ENCODE assay signal across 10 cellular contexts in the genomic region with DNA sequence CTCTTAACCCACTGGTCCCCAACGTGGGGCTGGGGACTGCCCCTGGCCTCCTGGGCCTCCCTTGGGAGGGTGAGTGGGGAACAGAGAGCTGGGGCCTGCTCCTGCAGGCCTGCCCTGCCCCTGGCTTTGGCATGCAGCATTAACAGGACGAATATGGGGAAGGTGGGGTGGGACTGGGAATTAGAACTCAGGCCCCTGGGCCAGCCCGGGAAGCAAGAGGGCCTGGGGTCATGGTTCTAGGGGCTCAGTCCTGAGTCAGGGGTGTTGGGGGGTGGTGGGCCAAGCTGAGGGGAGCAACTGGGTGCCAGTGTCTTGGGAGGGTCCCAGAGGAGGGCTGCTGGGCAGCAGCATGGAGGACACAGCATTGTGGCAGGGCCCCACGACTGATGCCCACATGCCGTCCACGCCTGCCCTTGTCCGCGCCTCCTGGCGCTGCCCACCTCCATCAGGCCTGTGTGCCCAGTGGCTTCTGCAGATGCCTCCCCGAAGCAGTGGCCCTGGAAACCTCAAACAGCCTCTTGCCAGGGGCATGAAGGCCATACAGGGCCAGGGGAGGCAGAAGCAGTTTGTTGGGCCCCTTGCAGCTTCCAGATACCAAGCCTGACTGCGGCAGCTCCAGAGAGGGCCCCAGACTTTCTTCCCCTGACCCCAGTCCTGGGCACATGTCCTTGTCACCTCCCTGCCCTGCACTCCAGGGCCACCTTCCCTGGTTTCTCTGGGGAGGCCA. TPM values are rescaled to one million over a fixed set of nuclear protein-coding genes. Genes with fewer than 3 reads are reported as not detected.
DNase-seq lines count a peak whose midpoint lies in the region; ATAC-seq and TF ChIP-seq lines count a peak whose summit lies in the region.
"Had no signal": no experiment of that assay in that cellular context is flagged by ENCODE, and none has a peak within 500 bp of the region (broad histone marks: within the 10 kb centered on the region; RNA-seq: fewer than 3 reads in every experiment).

No MANE protein-coding gene starts in this region.

- no peaks in the 10 kb centered on the region for H3K9me3 Mint-ChIP-seq in activated T-helper 17 cell treated with anti-CD3 and anti-CD28 coated beads, Interleukin-2, amount 50 U/mL, for 72 hours
- H3K9me3 Mint-ChIP-seq in memory B cell = no peaks in the 10 kb centered on the region
- H3K9me3 Mint-ChIP-seq in mesothelial cell of epicardium = no peaks in the 10 kb centered on the region

- H3K4me1 ChIP-seq in heart left ventricle = peaks cover 16 to 80% (median 51%) of the 10 kb centered on the region in 12 donors
- H3K4me1 ChIP-seq in tibial nerve = peaks cover 0 to 63% (median 38%) of the 10 kb centered on the region in 4 donors

- H3K4me3 ChIP-seq in heart left ventricle (no peak overlapping the region), tibial nerve (no peak overlapping the region)

- no peak for TF ChIP-seq EP300 in tibial nerve (IDR thresholded peaks at IDR 0.05)

- ATAC-seq in heart left ventricle (no peak), left cardiac atrium (no peak), memory B cell (ENCODE audit: low read depth) (no peak)
- ATAC-seq in activated T-helper 17 cell treated with anti-CD3 and anti-CD28 coated beads, Interleukin-2, amount 50 U/mL, for 72 hours (replicated peaks) = no peak
- ATAC-seq: sciatic nerve had no signal

- H3K27ac Mint-ChIP-seq in activated T-helper 17 cell treated with anti-CD3 and anti-CD28 coated beads, Interleukin-2, amount 50 U/mL, for 72 hours = peak overlapping the region; percentile 98
- peak overlapping the region; percentile 98 for H3K27ac Mint-ChIP-seq in memory B cell
- no peak overlapping the region for H3K27ac Mint-ChIP-seq in mesothelial cell of epicardium
- H3K27ac Mint-ChIP-seq: endodermal cell had no signal

- no peak for TF ChIP-seq POLR2A in heart left ventricle (IDR thresholded peaks at IDR 0.05)
- TF ChIP-seq POLR2A in tibial nerve (IDR thresholded peaks at IDR 0.05) = no peak

- H3K36me3 ChIP-seq in heart left ventricle (peaks cover 0 to 21% (median 0%) of the 10 kb centered on the region in 9 donors), tibial nerve (peaks cover 0 to 3% (median 0%) of the 10 kb centered on the region in 3 donors)

- peaks cover 3% of the 10 kb centered on the region for H3K27me3 Mint-ChIP-seq in activated T-helper 17 cell treated with anti-CD3 and anti-CD28 coated beads, Interleukin-2, amount 50 U/mL, for 72 hours
- H3K27me3 Mint-ChIP-seq in memory B cell (no peaks in the 10 kb centered on the region), mesothelial cell of epicardium (ENCODE audit: low read depth) (peaks cover 3% of the 10 kb centered on the region)

- DNase-seq in heart left ventricle (no peak), left cardiac atrium (no peak), memory B cell (ENCODE audit: low spot score in 2 of 2) (no peak), tibial nerve (ENCODE audit: low spot score in 2 of 2) (no peak), NCI-H2227 (lab: John Stamatoyannopoulos, UW; ENCODE audit: unreplicated experiment) (no peak), mesothelial cell of epicardium (ENCODE audit: low spot score in 2 of 2, unreplicated experiment in 2 of 2) (no peak), GM19238 (ENCODE audit: insufficient read length, low spot score) (no peak)
- DNase-seq: endodermal cell had no signal

- H3K27ac ChIP-seq in heart left ventricle (peak overlapping the region; percentile 25 to 99 (median 94)), tibial nerve (peak overlapping the region in 3 of 4 donors; percentile 89 to 94 (median 92))

- 70 to 73% (median 72%) methylated on average over 4 to 11 of the region's 11 CpGs for WGBS in heart left ventricle, 4 donors
- 73 to 81% methylated on average over 11 of the region's 11 CpGs for WGBS in tibial nerve, 2 donors

- H3K4me1 Mint-ChIP-seq in activated T-helper 17 cell treated with anti-CD3 and anti-CD28 coated beads, Interleukin-2, amount 50 U/mL, for 72 hours = peaks cover 4% of the 10 kb centered on the region
- H3K4me1 Mint-ChIP-seq in memory B cell = peaks cover 49% of the 10 kb centered on the region
- peaks cover 28% of the 10 kb centered on the region for H3K4me1 Mint-ChIP-seq in mesothelial cell of epicardium

- H3K9me3 ChIP-seq in heart left ventricle (no peaks in the 10 kb centered on the region), tibial nerve (no peaks in the 10 kb centered on the region)

- H3K36me3 Mint-ChIP-seq in activated T-helper 17 cell treated with anti-CD3 and anti-CD28 coated beads, Interleukin-2, amount 50 U/mL, for 72 hours (ENCODE audit: low read depth) = peaks cover 79% of the 10 kb centered on the region
- H3K36me3 Mint-ChIP-seq in memory B cell = peaks cover 11% of the 10 kb centered on the region
- H3K36me3 Mint-ChIP-seq in mesothelial cell of epicardium = no peaks in the 10 kb centered on the region

- peak overlapping the region; percentile 100 for H3K4me3 Mint-ChIP-seq in activated T-helper 17 cell treated with anti-CD3 and anti-CD28 coated beads, Interleukin-2, amount 50 U/mL, for 72 hours
- peak overlapping the region; percentile 97 for H3K4me3 Mint-ChIP-seq in memory B cell
- no peak overlapping the region for H3K4me3 Mint-ChIP-seq in mesothelial cell of epicardium
- H3K4me3 Mint-ChIP-seq: endodermal cell had no signal

- intact Hi-C loops in heart left ventricle (cut with DNase I) = loop anchor here in 8 of 10 donors (2.0 to 10.0 kb wide), 7 partner anchors 163 to 247 kb away; a partner anchor contains a TSS
- intact Hi-C loops in left cardiac atrium (cut with DNase I) = no loop called here

- H3K27me3 ChIP-seq in heart left ventricle (no peaks in the 10 kb centered on the region), tibial nerve (no peaks in the 10 kb centered on the region)

- TF ChIP-seq CTCF in heart left ventricle (IDR thresholded peaks at IDR 0.05) = no peak
- TF ChIP-seq CTCF in tibial nerve (IDR thresholded peaks at IDR 0.05) = no peak
- TF ChIP-seq CTCF in mesothelial cell of epicardium (IDR thresholded peaks at IDR 0.05; ENCODE audit: unreplicated experiment) = no peak

RNA-seq across cellular contexts. Expression of a gene that starts 4.8 kb away (rescaled TPM):
- total RNA-seq in heart left ventricle = 100 to 1,000 TPM in 1 of 9 donors, 10 to 100 TPM in 8; 29.4 to 170 (median 54.4) TPM
- 100 to 1,000 TPM in 1 of 2 donors, 10 to 100 TPM in 1; 29.6 to 156 TPM for polyA plus RNA-seq in heart left ventricle
- total RNA-seq in left cardiac atrium = 10 to 100 TPM; 38.9 to 64.7 TPM
- total RNA-seq in activated T-helper 17 cell treated with anti-CD3 and anti-CD28 coated beads, Interleukin-2, amount 50 U/mL, for 72 hours = 100 to 1,000 TPM; 107 to 112 TPM
- 10 to 100 TPM; 17.5 to 39.0 (median 21.6) TPM for total RNA-seq in tibial nerve
- total RNA-seq in mesothelial cell of epicardium = 24.5 to 26.8 TPM (median 26.0 TPM) in 3 replicates

RNA-seq across cellular contexts. Expression of a gene that starts 36.1 kb away (rescaled TPM):
- total RNA-seq in heart left ventricle (10 to 100 TPM; 12.8 to 38.4 (median 19.8) TPM), left cardiac atrium (10 to 100 TPM in 1 of 2 donors, 1 to 10 TPM in 1; 8.6 to 19.4 TPM), tibial nerve (10 to 100 TPM in 3 of 4 donors, 1 to 10 TPM in 1; 5.7 to 12.0 (median 10.8) TPM), mesothelial cell of epicardium (12.3 to 12.7 TPM (median 12.7 TPM) in 3 replicates)
- 1 to 10 TPM; 8.0 to 8.4 TPM for polyA plus RNA-seq in heart left ventricle
- 1 to 10 TPM; 1.8 to 2.3 TPM for total RNA-seq in activated T-helper 17 cell treated with anti-CD3 and anti-CD28 coated beads, Interleukin-2, amount 50 U/mL, for 72 hours

Comparison
In these comparisons a context has a peak if more than half of its experiments do, and no peak if none do; other contexts are left out.
1. intact Hi-C loops: an anchor here in heart left ventricle (2.0 to 10.0 kb wide); none called in left cardiac atrium.